In the genomic region with DNA sequence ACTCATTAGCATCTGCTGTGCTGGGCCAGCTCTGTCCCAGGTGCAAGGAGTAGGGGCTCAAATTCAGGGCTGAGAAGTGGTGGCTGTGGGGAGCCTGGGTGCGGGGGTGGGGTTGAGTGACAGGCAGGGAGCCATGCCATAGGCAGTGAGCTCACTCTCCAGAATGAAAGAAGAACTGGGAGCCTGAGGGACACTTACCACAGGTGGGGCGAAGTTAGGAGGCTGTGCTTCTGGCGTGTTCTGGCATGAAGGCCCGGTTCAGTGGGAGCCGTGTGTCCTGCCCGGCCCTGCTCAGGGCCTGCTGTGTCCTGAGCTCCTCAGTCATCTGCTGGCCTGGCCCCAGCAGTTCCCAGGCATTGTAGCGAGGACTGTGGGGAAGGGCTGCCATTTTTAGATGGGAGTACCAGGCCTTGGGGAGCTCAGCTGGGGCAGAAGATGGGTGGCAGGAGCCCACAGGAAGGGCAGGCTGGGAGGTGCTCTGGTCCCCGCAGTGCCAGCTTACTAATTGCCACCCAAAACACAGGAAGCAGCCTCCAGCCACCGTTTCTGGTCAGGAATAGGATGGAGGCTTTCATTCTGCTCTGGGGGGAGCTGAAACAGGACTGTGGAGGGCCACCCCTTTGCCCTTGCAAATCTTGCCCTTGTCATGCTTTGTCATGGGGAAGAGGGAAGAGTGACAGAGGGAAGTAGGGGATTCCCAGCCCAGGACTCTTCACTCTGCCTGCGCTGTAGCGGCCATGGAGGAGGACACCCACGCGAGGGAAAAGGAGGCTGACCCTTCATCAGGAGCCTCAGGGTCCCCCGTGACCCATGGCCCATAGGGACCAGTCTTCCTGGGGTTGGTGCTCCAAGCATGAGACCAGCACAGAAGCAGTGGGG, we compare ENCODE assay signal across 7 cellular contexts.
DNase-seq lines count a peak whose midpoint lies in the region; ATAC-seq and TF ChIP-seq lines count a peak whose summit lies in the region.

No MANE protein-coding gene starts in this region.

- DNase-seq in activated naive CD4-positive, alpha-beta T cell treated with anti-CD3 and anti-CD28 coated beads for 36 hours: peak; percentile 53
- peak; percentile 47 for DNase-seq in left lobe of liver (ENCODE audit: low spot score)
- no peak for DNase-seq in thoracic aorta (ENCODE audit: low spot score)
- DNase-seq in C1 segment of cervical spinal cord (lab: John Stamatoyannopoulos, UW): no peak
- no peak for DNase-seq in NK-92 treated with Interleukin-12 subunit alpha and Interleukin-12 subunit beta, amount 100 ng/mL, for 24 hours (lab: John Stamatoyannopoulos, UW)

- CTCF ChIA-PET in activated naive CD4-positive, alpha-beta T cell treated with anti-CD3 and anti-CD28 coated beads for 36 hours (lab: Charles Lee): interaction anchor here (0.7 to 16.7 kb wide), 9 partner anchors 12 to 123 kb away, joined by 3 to 281 read pairs (median 4); no protein-coding TSS in a partner anchor

- peaks cover 4% of the 10 kb centered on the region for H3K9me3 Mint-ChIP-seq in activated naive CD4-positive, alpha-beta T cell treated with anti-CD3 and anti-CD28 coated beads for 36 hours

- H3K4me3 Mint-ChIP-seq in activated naive CD4-positive, alpha-beta T cell treated with anti-CD3 and anti-CD28 coated beads for 36 hours: peak overlapping the region; percentile 62

- peaks cover 50 to 69% of the 10 kb centered on the region in 2 donors for H3K4me1 ChIP-seq in thoracic aorta (ENCODE audit: control insufficient read depth in 1 of 2, low read depth in 2 of 2)

- H3K36me3 Mint-ChIP-seq in activated naive CD4-positive, alpha-beta T cell treated with anti-CD3 and anti-CD28 coated beads for 36 hours (ENCODE audit: low read depth): peaks cover 53% of the 10 kb centered on the region

- intact Hi-C loops in activated naive CD4-positive, alpha-beta T cell treated with anti-CD3 and anti-CD28 coated beads for 36 hours (cut with micrococcal nuclease): loop anchor here (1.0 to 5.0 kb wide), 6 partner anchors 16 to 148 kb away; partner anchors contain the start of gene MKI67

- peaks cover 58% of the 10 kb centered on the region for H3K4me1 Mint-ChIP-seq in activated naive CD4-positive, alpha-beta T cell treated with anti-CD3 and anti-CD28 coated beads for 36 hours (ENCODE audit: low read depth)

- H3K27ac ChIP-seq in thoracic aorta: peak overlapping the region; percentile 42 to 68

- ATAC-seq in GM19438 (IDR thresholded peaks at IDR 0.05; ENCODE audit: low read depth, unreplicated experiment) (peak; percentile 2), HG03432 (IDR thresholded peaks at IDR 0.05; ENCODE audit: unreplicated experiment) (peak; percentile 21), left lobe of liver (peak; percentile 25), thoracic aorta (ENCODE audit: insufficient number of reproducible peaks, low FRiP score, low read depth) (peak; percentile 2)

- H3K27ac Mint-ChIP-seq in activated naive CD4-positive, alpha-beta T cell treated with anti-CD3 and anti-CD28 coated beads for 36 hours: peak overlapping the region; percentile 93

- H3K27me3 ChIP-seq in thoracic aorta (replicated peaks; ENCODE audit: insufficient read depth): no peaks in the 10 kb centered on the region

- TF ChIP-seq CTCF in thoracic aorta (IDR thresholded peaks at IDR 0.05): no peak

- peaks cover 4% of the 10 kb centered on the region for H3K36me3 ChIP-seq in thoracic aorta

- no peaks in the 10 kb centered on the region for H3K9me3 ChIP-seq in thoracic aorta

- H3K4me3 ChIP-seq in thoracic aorta: peak overlapping the region; percentile 5

- no peaks in the 10 kb centered on the region for H3K27me3 Mint-ChIP-seq in activated naive CD4-positive, alpha-beta T cell treated with anti-CD3 and anti-CD28 coated beads for 36 hours (ENCODE audit: low read depth)

Comparison
In these comparisons a context has a peak if more than half of its experiments do, and no peak if none do; other contexts are left out.
1. DNase-seq: peak in activated naive CD4-positive, alpha-beta T cell treated with anti-CD3 and anti-CD28 coated beads for 36 hours (single experiment) and left lobe of liver (single experiment); none in thoracic aorta (single experiment), C1 segment of cervical spinal cord (0 of 14) and NK-92 treated with Interleukin-12 subunit alpha and Interleukin-12 subunit beta, amount 100 ng/mL, for 24 hours (single experiment).
2. Peak in every context shown above with its lines, with median percentiles within 50 percentile points of each other: ATAC-seq.